9 cellular contexts compared by ENCODE assay signal in genomic region chr21:32516729-32517649, GRCh38.
DNase-seq lines count a peak whose midpoint lies in the region; ATAC-seq and FAIRE-seq lines count a peak whose summit lies in the region.
"Had no signal": no experiment of that assay in that cellular context is flagged by ENCODE, and none has a peak within 500 bp of the region (broad histone marks: within the 10 kb centered on the region; RNA-seq: fewer than 3 reads in every experiment).

No MANE protein-coding gene starts in this region.

- peaks cover 28% of the 10 kb centered on the region for H3K4me1 ChIP-seq in adipocyte (ENCODE audit: control insufficient read depth, insufficient read depth, low read length)

- no peak for FAIRE-seq in HTR-8/SVneo (lab: Jason Lieb, UNC)

- H3K9me3 ChIP-seq in adipocyte (ENCODE audit: control insufficient read depth, low read length), result no peaks in the 10 kb centered on the region

- DNase-seq in A172 (ENCODE audit: low spot score) (peak; percentile 88), HTR-8/SVneo (ENCODE audit: insufficient read length, low spot score) (peak; percentile 54), adipocyte (ENCODE audit: low read depth) (peak; percentile 18), left ventricle myocardium superior (no peak), DMS53 (lab: John Stamatoyannopoulos, UW) (no peak), epidermal melanocyte (ENCODE audit: insufficient read length, low spot score) (no peak)
- DNase-seq: AML-193 had no signal

- no peak overlapping the region for H3K9ac ChIP-seq in adipocyte (ENCODE audit: low read length)

- intact Hi-C loops in left ventricle myocardium superior (cut with micrococcal nuclease), result no loop called here

- H3K27me3 ChIP-seq in adipocyte (replicated peaks; ENCODE audit: control insufficient read depth, insufficient read depth, low read length), result no peaks in the 10 kb centered on the region

- no peak overlapping the region for H3K4me3 ChIP-seq in adipocyte (ENCODE audit: low read length)

- ATAC-seq in left ventricle myocardium superior (peak; percentile 4), GM18868 (IDR thresholded peaks at IDR 0.05; ENCODE audit: unreplicated experiment) (no peak), HG03565 (IDR thresholded peaks at IDR 0.05; ENCODE audit: unreplicated experiment) (no peak)

- peaks cover 6% of the 10 kb centered on the region for H3K36me3 ChIP-seq in adipocyte (ENCODE audit: control insufficient read depth, insufficient read depth, low read length, severe bottlenecking)

Comparison
In these comparisons a context has a peak if more than half of its experiments do, and no peak if none do; other contexts are left out.
1. DNase-seq: peak in A172 (single experiment), HTR-8/SVneo (single experiment) and adipocyte (single experiment); none in left ventricle myocardium superior (single experiment), DMS53 (single experiment) and epidermal melanocyte (single experiment).